ENCODE assay signal across 22 cellular contexts in the genomic region with DNA sequence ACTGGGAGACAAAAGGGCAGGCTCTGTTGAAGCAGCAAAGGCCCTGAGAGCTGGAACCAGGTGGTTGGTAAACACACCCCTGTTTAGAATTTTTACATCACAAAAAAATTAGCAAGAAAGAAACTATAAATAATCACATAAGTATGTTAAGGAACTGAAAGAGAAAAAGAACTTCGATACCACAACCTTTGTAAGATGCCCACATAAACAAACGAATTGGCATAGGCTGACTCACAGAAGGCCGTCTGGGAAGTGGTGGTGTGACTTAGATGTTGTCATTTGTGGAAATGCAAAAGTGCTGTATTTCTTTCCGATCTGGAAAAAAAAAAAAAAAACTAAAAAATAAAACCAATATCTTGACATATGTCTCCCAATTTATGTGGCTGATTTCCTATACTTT.
DNase-seq lines count a peak whose midpoint lies in the region; ATAC-seq and TF ChIP-seq lines count a peak whose summit lies in the region.
"Had no signal": no experiment of that assay in that cellular context is flagged by ENCODE, and none has a peak within 500 bp of the region (broad histone marks: within the 10 kb centered on the region; RNA-seq: fewer than 3 reads in every experiment).

No MANE protein-coding gene starts in this region.

- no peak overlapping the region for H2AK5ac ChIP-seq in IMR-90 (ENCODE audit: low read depth, low read length)

- H3K18ac ChIP-seq in IMR-90 (ENCODE audit: low read depth, low read length) = no peak overlapping the region

- ATAC-seq in GM18498 (IDR thresholded peaks at IDR 0.05; ENCODE audit: unreplicated experiment) = peak; percentile 71
- peak; percentile 75 for ATAC-seq in GM21529 (IDR thresholded peaks at IDR 0.05; ENCODE audit: unreplicated experiment)
- no peak for ATAC-seq in IMR-90 (ENCODE audit: low read depth)
- no peak for ATAC-seq in HG03521 (IDR thresholded peaks at IDR 0.05; ENCODE audit: unreplicated experiment)
- ATAC-seq: CD8-positive, alpha-beta T cell; psoas muscle had no signal

- no peak overlapping the region for H3K23ac ChIP-seq in IMR-90 (ENCODE audit: low read depth, low read length)

- H3K27ac Mint-ChIP-seq in endodermal cell = peak overlapping the region; percentile 66
- H3K27ac Mint-ChIP-seq: activated CD4-positive, alpha-beta memory T cell treated with anti-CD3 and anti-CD28 coated beads for 36 hours; CD8-positive, alpha-beta T cell; IgD-negative memory B cell; type B pancreatic cell had no signal

- H3K9me3 ChIP-seq in IMR-90 (ENCODE audit: control insufficient read depth, insufficient read depth, low read length) (no peaks in the 10 kb centered on the region), endodermal cell (ENCODE audit: control insufficient read depth, low read length) (no peaks in the 10 kb centered on the region)
- H3K9me3 ChIP-seq: psoas muscle had no signal

- H3K79me1 ChIP-seq in IMR-90 (ENCODE audit: low read depth in 1 of 2, low read length in 2 of 2) = no peaks in the 10 kb centered on the region

- H3K4me3 ChIP-seq in IMR-90 (ENCODE audit: insufficient read depth, low read depth, low read length) (no peak overlapping the region), endodermal cell (ENCODE audit: low read length) (no peak overlapping the region)
- H3K4me3 ChIP-seq: dorsolateral prefrontal cortex, psoas muscle had no signal

- in situ Hi-C loops in IMR-90 (cut with MboI; ENCODE audit: low sequenced_read_pairs) = no loop called here

- no peak overlapping the region for H3K4me3 Mint-ChIP-seq in endodermal cell
- H3K4me3 Mint-ChIP-seq: activated CD4-positive, alpha-beta memory T cell treated with anti-CD3 and anti-CD28 coated beads for 36 hours; CD8-positive, alpha-beta T cell; IgD-negative memory B cell; type B pancreatic cell had no signal

- no peak overlapping the region for H3K14ac ChIP-seq in IMR-90 (replicated peaks; ENCODE audit: low read depth, low read length)

- H3K4me2 ChIP-seq in IMR-90 (ENCODE audit: low read depth, low read length) = peak overlapping the region; percentile 40; the same call in 1 of the 2 replicates

- H2BK5ac ChIP-seq in IMR-90 (ENCODE audit: low read depth, low read length, poor library complexity, severe bottlenecking) = no peak overlapping the region

- H3K36me3 ChIP-seq in IMR-90 (ENCODE audit: control insufficient read depth, insufficient read depth, low read length) = no peaks in the 10 kb centered on the region
- H3K36me3 ChIP-seq in endodermal cell (ENCODE audit: control insufficient read depth, insufficient read depth, low read length) = no peaks in the 10 kb centered on the region

- TF ChIP-seq POLR2A in IMR-90 (IDR thresholded peaks at IDR 0.05; ENCODE audit: low read depth, low read length) = no peak

- no peak for DNase-seq in IMR-90
- no peak for DNase-seq in endodermal cell
- no peak for DNase-seq in NCI-H187 (lab: John Stamatoyannopoulos, UW)
- DNase-seq in DMS53 (lab: John Stamatoyannopoulos, UW) = no peak
- no peak for DNase-seq in NCI-H774 (lab: John Stamatoyannopoulos, UW)
- DNase-seq: activated CD4-positive, alpha-beta memory T cell treated with anti-CD3 and anti-CD28 coated beads for 36 hours; activated gamma-delta T cell; activated T-cell treated with anti-CD3 and anti-CD28 coated beads for 4 hours; AML-193; CD8-positive, alpha-beta T cell; DMS153; dorsolateral prefrontal cortex; NCI-H1436; NCI-H446 treated with DMSO at 0.1 percent for 48 hours; psoas muscle; SHP77 treated with DMSO at 0.1 percent for 48 hours; stimulated activated CD8-positive, alpha-beta memory T cell treated with anti-CD3 and anti-CD28 coated beads, Interleukin-4, amount 100 ng/mL, for 48 hours had no signal

- H3K4me1 Mint-ChIP-seq in endodermal cell = peaks cover 16% of the 10 kb centered on the region
- H3K4me1 Mint-ChIP-seq: IgD-negative memory B cell had no signal

- no CpG with 5 or more reads among the region's 4 CpGs for WGBS in IMR-90 (ENCODE audit: extremely low coverage in 2 of 2, insufficient read length in 1 of 2), 2 experiments
- WGBS in endodermal cell (ENCODE audit: insufficient coverage in 1 of 2, insufficient read length in 1 of 2), 2 experiments = 95% methylated on average over 3 of the region's 4 CpGs; no CpG with 5 or more reads in 1 of the 2 experiments

- H3K27me3 Mint-ChIP-seq in endodermal cell (ENCODE audit: insufficient read depth) = no peaks in the 10 kb centered on the region
- H3K27me3 Mint-ChIP-seq: activated CD4-positive, alpha-beta memory T cell treated with anti-CD3 and anti-CD28 coated beads for 36 hours; type B pancreatic cell had no signal

- no peak overlapping the region for H4K8ac ChIP-seq in IMR-90 (ENCODE audit: low read depth in 2 of 2, low read length in 2 of 2)

- no peak overlapping the region for H2AK9ac ChIP-seq in IMR-90 (replicated peaks; ENCODE audit: low read depth, low read length, poor library complexity)

- H3K4ac ChIP-seq in IMR-90 (ENCODE audit: low read depth, low read length) = no peak overlapping the region

- no peak overlapping the region for H2AFZ ChIP-seq in IMR-90 (replicated peaks; ENCODE audit: low read length, poor library complexity)

- no peak overlapping the region for H3K9ac ChIP-seq in IMR-90 (ENCODE audit: low read depth, low read length)
- H3K9ac ChIP-seq in endodermal cell (ENCODE audit: extremely low read depth, low read length, poor library complexity, severe bottlenecking) = no peak overlapping the region

- peaks cover 7% of the 10 kb centered on the region for H3K9me3 Mint-ChIP-seq in endodermal cell

- H3K27ac ChIP-seq in IMR-90 (ENCODE audit: insufficient read depth, low read length) (no peak overlapping the region), endodermal cell (ENCODE audit: low read depth, low read length) (no peak overlapping the region)
- H3K27ac ChIP-seq: dorsolateral prefrontal cortex, psoas muscle had no signal

- dilution Hi-C loops in IMR-90 (cut with HindIII; ENCODE audit: low sequenced_read_pairs, unreplicated experiment) = no loop called here

- CTCF ChIA-PET in IMR-90 (lab: Yijun Ruan, JAX) = no interaction called here

- no peak overlapping the region for H2BK20ac ChIP-seq in IMR-90 (ENCODE audit: low read depth, low read length)

- H3K27me3 ChIP-seq in IMR-90 (ENCODE audit: control insufficient read depth, insufficient read depth, low read length) (no peaks in the 10 kb centered on the region), endodermal cell (ENCODE audit: control insufficient read depth, insufficient read depth, low read length, poor library complexity, severe bottlenecking) (no peaks in the 10 kb centered on the region)
- H3K27me3 ChIP-seq: dorsolateral prefrontal cortex had no signal

- H3K4me1 ChIP-seq in IMR-90 (ENCODE audit: control insufficient read depth, insufficient read depth, low read length) (no peaks in the 10 kb centered on the region), endodermal cell (ENCODE audit: control insufficient read depth, insufficient read depth, low read length) (peaks cover 9% of the 10 kb centered on the region)
- H3K4me1 ChIP-seq: psoas muscle had no signal

- intact Hi-C loops in IMR-90 (cut with micrococcal nuclease) = no loop called here

- no TSS peak for BruUV-seq in IMR-90 (replicated peaks; lab: Mats Ljungman, UMichigan)

- H4K5ac ChIP-seq in IMR-90 (ENCODE audit: low read depth, low read length) = no peak overlapping the region

- no peak overlapping the region for H2BK15ac ChIP-seq in IMR-90 (ENCODE audit: low read depth, low read length)

- H4K91ac ChIP-seq in IMR-90 (ENCODE audit: insufficient read depth, low read depth, low read length) = no peak overlapping the region

- H3K56ac ChIP-seq in IMR-90 (ENCODE audit: extremely low read depth, insufficient read depth, low read length) = no peak overlapping the region

- POLR2A ChIA-PET in IMR-90 (lab: Charles Lee; ENCODE audit: unreplicated experiment) = no interaction called here

- no peaks in the 10 kb centered on the region for H3K36me3 Mint-ChIP-seq in endodermal cell (ENCODE audit: low read depth)
- H3K36me3 Mint-ChIP-seq: activated CD4-positive, alpha-beta memory T cell treated with anti-CD3 and anti-CD28 coated beads for 36 hours; CD8-positive, alpha-beta T cell; IgD-negative memory B cell; type B pancreatic cell had no signal

- H4K20me1 ChIP-seq in IMR-90 (ENCODE audit: insufficient read depth, low read length) = no peaks in the 10 kb centered on the region

- H3K9me1 ChIP-seq in IMR-90 (ENCODE audit: insufficient read depth, low read length) = no peaks in the 10 kb centered on the region; the same call in 1 of the 2 replicates

- no peak overlapping the region for H2BK120ac ChIP-seq in IMR-90 (ENCODE audit: low read depth, low read length)

- no peak for TF ChIP-seq CTCF in IMR-90 (conservative IDR thresholded peaks at IDR 0.05; ENCODE audit: low read depth, low read length)
- no peak for TF ChIP-seq CTCF in endodermal cell (conservative IDR thresholded peaks at IDR 0.05)

- TF ChIP-seq RAD21 in IMR-90 (IDR thresholded peaks at IDR 0.05; ENCODE audit: low read length) = no peak

TF ChIP-seq in IMR-90, 13 proteins besides CTCF, POLR2A, EP300 and RAD21:
- TF ChIP-seq RCOR1 (IDR thresholded peaks at IDR 0.05; ENCODE audit: insufficient replicate concordance, low read length) (no peak), CEBPB (IDR thresholded peaks at IDR 0.05; ENCODE audit: low read depth, low read length) (no peak), MAFK (IDR thresholded peaks at IDR 0.05; ENCODE audit: low read depth, low read length) (no peak), MXI1 (IDR thresholded peaks at IDR 0.05; ENCODE audit: borderline replicate concordance, low read depth, low read length) (no peak), MAZ (IDR thresholded peaks at IDR 0.05; ENCODE audit: borderline replicate concordance, low read depth, low read length) (no peak), NFE2L2 (IDR thresholded peaks at IDR 0.05; ENCODE audit: low read depth, low read length) (no peak), CHD1 (IDR thresholded peaks at IDR 0.05; ENCODE audit: low read depth, low read length) (no peak)
- TF ChIP-seq, protein P1, sequence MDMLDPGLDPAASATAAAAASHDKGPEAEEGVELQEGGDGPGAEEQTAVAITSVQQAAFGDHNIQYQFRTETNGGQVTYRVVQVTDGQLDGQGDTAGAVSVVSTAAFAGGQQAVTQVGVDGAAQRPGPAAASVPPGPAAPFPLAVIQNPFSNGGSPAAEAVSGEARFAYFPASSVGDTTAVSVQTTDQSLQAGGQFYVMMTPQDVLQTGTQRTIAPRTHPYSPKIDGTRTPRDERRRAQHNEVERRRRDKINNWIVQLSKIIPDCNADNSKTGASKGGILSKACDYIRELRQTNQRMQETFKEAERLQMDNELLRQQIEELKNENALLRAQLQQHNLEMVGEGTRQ (IDR thresholded peaks at IDR 0.05; ENCODE audit: low read depth, low read length) = no peak

Comparison
In these comparisons a context has a peak if more than half of its experiments do, and no peak if none do; other contexts are left out.
1. ATAC-seq: peak in GM18498 (single experiment) and GM21529 (single experiment); none in IMR-90 (single experiment) and HG03521 (single experiment).